ENCODE assay signal across 14 cellular contexts in genomic region chr4:73628834-73629233, GRCh38. TPM values are rescaled to one million over a fixed set of nuclear protein-coding genes. Genes with fewer than 3 reads are reported as not detected.
"Had no signal": no experiment of that assay in that cellular context is flagged by ENCODE, and none has a peak within 500 bp of the region (broad histone marks: within the 10 kb centered on the region; RNA-seq: fewer than 3 reads in every experiment).

No MANE protein-coding gene starts in this region.

RNA-seq across cellular contexts. Expression of gene RASSF6, which starts 8.6 kb away (rescaled TPM):
- total RNA-seq: naive thymus-derived CD8-positive, alpha-beta T cell; natural killer cell treated with Interleukin-12 subunit alpha and Interleukin-12 subunit beta and Interleukin-15 and Interleukin-18, amount 100 ng/mL, for 72 hours; neural crest cell; osteoblast; osteocyte; posterior vena cava; psoas muscle; pulmonary artery endothelial cell; right atrium auricular region; right cardiac atrium; sciatic nerve; skeletal muscle tissue had no signal
- polyA plus RNA-seq: naive thymus-derived CD8-positive, alpha-beta T cell; neural cell; right cardiac atrium; smooth muscle cell had no signal
